8 cellular contexts compared by ENCODE assay signal in the genomic region with DNA sequence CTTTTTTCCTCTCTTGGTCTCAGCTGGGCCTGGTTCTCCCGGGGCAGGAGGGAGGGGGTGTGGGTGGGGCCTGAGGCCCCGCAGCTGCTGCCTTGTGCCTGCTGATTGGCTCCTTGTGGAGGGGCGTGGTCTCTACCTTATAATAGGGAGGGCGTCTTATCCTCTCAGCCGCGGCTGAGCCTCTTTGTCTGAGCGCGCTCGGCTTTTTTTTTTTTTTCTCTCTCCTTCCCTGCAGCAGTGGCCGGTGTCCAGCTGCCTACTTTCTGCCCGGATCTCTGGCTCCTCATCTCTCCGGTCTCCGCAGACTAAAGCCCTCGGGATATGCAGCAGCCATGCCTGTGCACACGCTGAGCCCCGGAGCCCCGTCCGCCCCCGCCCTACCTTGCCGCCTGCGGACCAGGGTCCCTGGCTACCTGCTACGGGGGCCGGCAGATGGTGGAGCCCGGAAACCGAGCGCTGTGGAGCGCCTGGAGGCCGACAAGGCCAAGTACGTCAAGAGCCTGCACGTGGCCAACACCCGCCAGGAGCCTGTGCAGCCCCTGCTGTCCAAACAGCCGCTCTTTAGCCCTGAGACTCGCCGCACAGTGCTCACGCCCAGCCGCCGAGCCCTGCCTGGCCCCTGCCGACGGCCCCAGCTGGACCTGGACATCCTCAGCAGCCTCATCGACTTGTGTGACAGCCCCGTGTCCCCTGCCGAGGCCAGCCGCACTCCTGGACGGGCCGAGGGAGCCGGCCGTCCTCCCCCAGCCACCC. TPM values are rescaled to one million over a fixed set of nuclear protein-coding genes. Genes with fewer than 3 reads are reported as not detected.
DNase-seq lines count a peak whose midpoint lies in the region; ATAC-seq and TF ChIP-seq lines count a peak whose summit lies in the region.

No MANE protein-coding gene starts in this region.

- ATAC-seq in GM18502 (IDR thresholded peaks at IDR 0.05; ENCODE audit: poor library complexity, unreplicated experiment) (peak; percentile 96), HG02938 (IDR thresholded peaks at IDR 0.05; ENCODE audit: unreplicated experiment) (peak; percentile 92)

- H3K27me3 Mint-ChIP-seq in Calu3 (ENCODE audit: unreplicated experiment): no peaks in the 10 kb centered on the region

- intact Hi-C loops in breast epithelium (cut with DNase I; ENCODE audit: low total_unique reads): no loop called here
- intact Hi-C loops in Calu3 (cut with micrococcal nuclease; ENCODE audit: unreplicated experiment): no loop called here

- peaks cover 15% of the 10 kb centered on the region for H3K4me1 Mint-ChIP-seq in Calu3 (ENCODE audit: low read depth, unreplicated experiment)

- H3K9me3 Mint-ChIP-seq in Calu3 (ENCODE audit: low read depth, unreplicated experiment): no peaks in the 10 kb centered on the region

- CTCF ChIA-PET in Calu3 (lab: Charles Lee): no interaction called here

- peak overlapping the region; percentile 82 for H2AFZ ChIP-seq in smooth muscle cell (ENCODE audit: low read depth)

- peaks cover 45% of the 10 kb centered on the region for H4K20me1 ChIP-seq in smooth muscle cell (ENCODE audit: low read depth)

- H3K4me1 ChIP-seq in breast epithelium: peaks cover 4 to 7% of the 10 kb centered on the region in 2 donors
- no peaks in the 10 kb centered on the region for H3K4me1 ChIP-seq in smooth muscle cell (ENCODE audit: low read depth)

- H3K27ac Mint-ChIP-seq in Calu3 (ENCODE audit: unreplicated experiment): no peak overlapping the region

- no peaks in the 10 kb centered on the region for H3K79me2 ChIP-seq in smooth muscle cell (ENCODE audit: low read depth)

- H3K9ac ChIP-seq in smooth muscle cell (ENCODE audit: low read depth): no peak overlapping the region

- H3K4me3 ChIP-seq in WERI-Rb-1 (ENCODE audit: low read depth, low read length) (peak overlapping the region; percentile 50), breast epithelium (peak overlapping the region; percentile 27 to 60 (median 45)), smooth muscle cell (peak overlapping the region; percentile 61)

- 11% methylated on average over 27 of the region's 47 CpGs for whole genome bisulfite sequencing in smooth muscle cell (ENCODE audit: low lambda C conversion rate)

- H3K9me3 ChIP-seq in WERI-Rb-1 (ENCODE audit: severe bottlenecking) (no peaks in the 10 kb centered on the region), breast epithelium (no peaks in the 10 kb centered on the region), smooth muscle cell (replicated peaks; ENCODE audit: low read depth) (no peaks in the 10 kb centered on the region)

- TF ChIP-seq CTCF in WERI-Rb-1 (IDR thresholded peaks at IDR 0.05; ENCODE audit: low read depth, low read length): peak; percentile 1; the same call in 1 of the 2 replicates
- TF ChIP-seq CTCF in breast epithelium (IDR thresholded peaks at IDR 0.05): no peak
- TF ChIP-seq CTCF in smooth muscle cell (IDR thresholded peaks at IDR 0.05; ENCODE audit: borderline replicate concordance, insufficient read depth, poor library complexity, severe bottlenecking): no peak
- no peak for TF ChIP-seq CTCF in Calu3 (IDR thresholded peaks at IDR 0.05; ENCODE audit: unreplicated experiment)

- no peak for TF ChIP-seq POLR2A in breast epithelium (IDR thresholded peaks at IDR 0.05)

- H3K36me3 ChIP-seq in WERI-Rb-1: peaks cover 12% of the 10 kb centered on the region
- H3K36me3 ChIP-seq in breast epithelium: no peaks in the 10 kb centered on the region
- no peaks in the 10 kb centered on the region for H3K36me3 ChIP-seq in smooth muscle cell (ENCODE audit: low read depth)

- H3K27ac ChIP-seq in WERI-Rb-1 (peak overlapping the region; percentile 99), breast epithelium (peak overlapping the region; percentile 30 to 87), smooth muscle cell (ENCODE audit: low read depth) (no peak overlapping the region)

- H3F3A ChIP-seq in smooth muscle cell (ENCODE audit: low read depth): no peaks in the 10 kb centered on the region

- peak; percentile 94 to 96 for DNase-seq in NCI-H2081 (lab: John Stamatoyannopoulos, UW)
- peak; percentile 97 for DNase-seq in WERI-Rb-1
- DNase-seq in breast epithelium (ENCODE audit: low spot score in 2 of 2): peak; percentile 92
- DNase-seq in iPS-NIHi7 (ENCODE audit: extremely low spot score): peak; percentile 98
- DNase-seq in smooth muscle cell (lab: John Stamatoyannopoulos, UW; ENCODE audit: unreplicated experiment): peak; percentile 23
- DNase-seq in Calu3: no peak

- no TSS peak for BruUV-seq in Calu3 (replicated peaks; lab: Mats Ljungman, UMichigan)

- H3K4me2 ChIP-seq in smooth muscle cell: peak overlapping the region; percentile 89

- H3K27me3 ChIP-seq in WERI-Rb-1 (ENCODE audit: insufficient read depth, low read depth, severe bottlenecking): no peaks in the 10 kb centered on the region
- H3K27me3 ChIP-seq in breast epithelium: no peaks in the 10 kb centered on the region
- H3K27me3 ChIP-seq in smooth muscle cell (ENCODE audit: low read depth): peaks cover 35% of the 10 kb centered on the region

- H3K4me3 Mint-ChIP-seq in Calu3 (ENCODE audit: low read depth, unreplicated experiment): no peak overlapping the region

- H3K36me3 Mint-ChIP-seq in Calu3 (ENCODE audit: insufficient read depth, unreplicated experiment): peaks cover 23% of the 10 kb centered on the region

RNA-seq across cellular contexts. Expression of gene FAM110A, which starts 11.1 kb away (rescaled TPM):
- total RNA-seq in breast epithelium: 10 to 100 TPM in 1 of 3 donors, 1 to 10 TPM in 2; 4.0 to 18.9 (median 8.2) TPM
- total RNA-seq in smooth muscle cell: 2.9 and 5.3 TPM in 2 replicates
- 5.6 and 8.7 TPM in 2 replicates for polyA plus RNA-seq in smooth muscle cell
- total RNA-seq in Calu3 (2022): 14.5 and 14.9 TPM in 2 replicates
